1 cellular context compared by ENCODE assay signal in the genomic region with DNA sequence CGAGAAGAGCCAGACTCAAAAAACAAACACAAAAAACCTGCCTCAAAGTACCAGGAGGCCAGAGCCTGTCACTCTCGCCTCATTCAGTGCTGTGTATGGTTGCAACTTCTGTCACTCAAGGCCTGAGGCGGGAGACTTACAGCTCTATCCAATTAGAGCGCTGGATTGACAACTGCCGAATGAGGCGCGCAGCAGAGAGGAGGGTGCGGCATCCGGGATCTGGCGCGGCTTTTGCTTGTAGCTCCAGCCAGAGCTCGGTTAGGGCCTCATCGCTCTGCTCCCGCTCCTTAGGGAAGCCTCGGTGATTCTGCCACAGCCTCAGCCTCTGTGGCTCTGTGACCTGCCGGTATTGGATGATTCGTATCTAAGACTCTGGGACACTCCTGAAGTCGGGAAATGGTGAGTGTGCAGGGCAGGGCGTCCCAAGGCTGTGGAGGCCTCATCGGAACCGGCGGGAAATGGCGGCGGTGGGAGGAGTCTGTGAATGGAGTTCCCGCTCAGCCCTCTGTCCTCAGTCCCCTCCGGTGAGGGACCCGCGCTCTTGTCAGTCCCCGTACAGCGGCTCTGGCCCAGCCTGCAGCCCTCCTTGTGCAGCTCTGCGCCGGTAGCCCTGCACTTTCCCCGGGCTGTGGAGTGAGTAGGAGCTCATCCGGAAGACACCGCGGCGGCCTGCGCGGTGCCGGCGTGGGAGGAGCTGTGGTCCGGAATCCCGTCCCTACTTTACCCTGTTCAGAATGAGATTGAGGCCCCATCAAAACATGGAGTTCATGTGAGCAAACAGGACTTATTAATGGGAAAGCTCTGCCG.
TF ChIP-seq lines count a peak whose summit lies in the region.

A gene (plus strand): TSS at position 227 of the 807 bp plus-strand sequence. CDS start 170 bp downstream, at position 397.

TF ChIP-seq in HEK293, 187 proteins besides CTCF, POLR2A, EP300 and RAD21 (continued from another document and continues in another):
- TF ChIP-seq ZNF701 (tag by site-specific recombination; IDR thresholded peaks at IDR 0.05) (no peak), ZNF350 (tag by site-specific recombination; IDR thresholded peaks at IDR 0.05) (peak; percentile 96), ZNF530 (tag by site-specific recombination; IDR thresholded peaks at IDR 0.05; ENCODE audit: low read depth) (no peak), ZNF404 (tag by site-specific recombination; IDR thresholded peaks at IDR 0.05) (no peak), ZBTB20 (tag by site-specific recombination; IDR thresholded peaks at IDR 0.05) (peak; percentile 42; the same call in 1 of the 2 replicates), ZBTB7A (tag by site-specific recombination; IDR thresholded peaks at IDR 0.05; ENCODE audit: low read depth) (no peak), ZNF175 (tag by site-specific recombination; IDR thresholded peaks at IDR 0.05) (no peak), ZNF768 (tag by site-specific recombination; IDR thresholded peaks at IDR 0.05) (no peak), ZFHX2 (tag by site-specific recombination; conservative IDR thresholded peaks at IDR 0.05) (peak; percentile 59; the same call in 1 of the 2 replicates), SP2 (tag by site-specific recombination; IDR thresholded peaks at IDR 0.05) (peak; percentile 96), ZNF76 (tag by site-specific recombination; IDR thresholded peaks at IDR 0.05; ENCODE audit: borderline replicate concordance, low read depth) (no peak; the same call in 1 of the 2 replicates), GLIS2 (tag by site-specific recombination; IDR thresholded peaks at IDR 0.05) (peak; percentile 34; the same call in 1 of the 2 replicates), ZNF2 (tag by site-specific recombination; IDR thresholded peaks at IDR 0.05) (peak; percentile 69), ZNF157 (tag by site-specific recombination; IDR thresholded peaks at IDR 0.05) (no peak), ZNF169 (tag by site-specific recombination; IDR thresholded peaks at IDR 0.05) (no peak), ZNF132 (tag by site-specific recombination; IDR thresholded peaks at IDR 0.05; ENCODE audit: borderline replicate concordance) (no peak), ZNF514 (tag by site-specific recombination; IDR thresholded peaks at IDR 0.05) (no peak), ZNF600 (tag by site-specific recombination; IDR thresholded peaks at IDR 0.05) (peak; percentile 78; the same call in 1 of the 2 replicates), ZNF549 (tag by site-specific recombination; IDR thresholded peaks at IDR 0.05) (no peak), ZNF121 (tag by site-specific recombination; IDR thresholded peaks at IDR 0.05) (no peak), GFI1B (tag by site-specific recombination; IDR thresholded peaks at IDR 0.05) (no peak), ZNF433 (tag by site-specific recombination; IDR thresholded peaks at IDR 0.05; ENCODE audit: low read depth) (no peak), ZNF211 (tag by site-specific recombination; IDR thresholded peaks at IDR 0.05; ENCODE audit: low read depth) (no peak), YY1 (tag by site-specific recombination; IDR thresholded peaks at IDR 0.05) (peak; percentile 84), KLF16 (tag by site-specific recombination; IDR thresholded peaks at IDR 0.05) (0 out of 2 replicates have a peak, but pooled peaks have one; percentile 41), ZNF184 (tag by site-specific recombination; IDR thresholded peaks at IDR 0.05) (no peak), ZSCAN30 (tag by site-specific recombination; IDR thresholded peaks at IDR 0.05) (peak; percentile 46; the same call in 1 of the 2 replicates), KLF7 (tag by site-specific recombination; IDR thresholded peaks at IDR 0.05; ENCODE audit: borderline replicate concordance) (0 out of 2 replicates have a peak, but pooled peaks have one; percentile 40), ZNF221 (tag by site-specific recombination; IDR thresholded peaks at IDR 0.05; ENCODE audit: borderline replicate concordance) (no peak), ZNF335 (tag by site-specific recombination; conservative IDR thresholded peaks at IDR 0.05) (peak; percentile 78), KLF1 (tag by site-specific recombination; IDR thresholded peaks at IDR 0.05) (no peak), ZNF37A (tag by site-specific recombination; IDR thresholded peaks at IDR 0.05) (no peak)
- TF ChIP-seq, protein P1, sequence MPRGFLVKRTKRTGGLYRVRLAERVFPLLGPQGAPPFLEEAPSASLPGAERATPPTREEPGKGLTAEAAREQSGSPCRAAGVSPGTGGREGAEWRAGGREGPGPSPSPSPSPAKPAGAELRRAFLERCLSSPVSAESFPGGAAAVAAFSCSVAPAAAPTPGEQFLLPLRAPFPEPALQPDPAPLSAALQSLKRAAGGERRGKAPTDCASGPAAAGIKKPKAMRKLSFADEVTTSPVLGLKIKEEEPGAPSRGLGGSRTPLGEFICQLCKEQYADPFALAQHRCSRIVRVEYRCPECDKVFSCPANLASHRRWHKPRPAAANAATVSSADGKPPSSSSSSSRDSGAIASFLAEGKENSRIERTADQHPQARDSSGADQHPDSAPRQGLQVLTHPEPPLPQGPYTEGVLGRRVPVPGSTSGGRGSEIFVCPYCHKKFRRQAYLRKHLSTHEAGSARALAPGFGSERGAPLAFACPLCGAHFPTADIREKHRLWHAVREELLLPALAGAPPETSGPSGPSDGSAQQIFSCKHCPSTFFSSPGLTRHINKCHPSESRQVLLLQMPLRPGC (tag by site-specific recombination; IDR thresholded peaks at IDR 0.05): peak; percentile 21; the same call in 1 of the 2 replicates
- TF ChIP-seq, protein P2, sequence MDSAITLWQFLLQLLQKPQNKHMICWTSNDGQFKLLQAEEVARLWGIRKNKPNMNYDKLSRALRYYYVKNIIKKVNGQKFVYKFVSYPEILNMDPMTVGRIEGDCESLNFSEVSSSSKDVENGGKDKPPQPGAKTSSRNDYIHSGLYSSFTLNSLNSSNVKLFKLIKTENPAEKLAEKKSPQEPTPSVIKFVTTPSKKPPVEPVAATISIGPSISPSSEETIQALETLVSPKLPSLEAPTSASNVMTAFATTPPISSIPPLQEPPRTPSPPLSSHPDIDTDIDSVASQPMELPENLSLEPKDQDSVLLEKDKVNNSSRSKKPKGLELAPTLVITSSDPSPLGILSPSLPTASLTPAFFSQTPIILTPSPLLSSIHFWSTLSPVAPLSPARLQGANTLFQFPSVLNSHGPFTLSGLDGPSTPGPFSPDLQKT (IDR thresholded peaks at IDR 0.05; ENCODE audit: borderline replicate concordance, low read depth, low read length): no peak
- TF ChIP-seq, protein P3, sequence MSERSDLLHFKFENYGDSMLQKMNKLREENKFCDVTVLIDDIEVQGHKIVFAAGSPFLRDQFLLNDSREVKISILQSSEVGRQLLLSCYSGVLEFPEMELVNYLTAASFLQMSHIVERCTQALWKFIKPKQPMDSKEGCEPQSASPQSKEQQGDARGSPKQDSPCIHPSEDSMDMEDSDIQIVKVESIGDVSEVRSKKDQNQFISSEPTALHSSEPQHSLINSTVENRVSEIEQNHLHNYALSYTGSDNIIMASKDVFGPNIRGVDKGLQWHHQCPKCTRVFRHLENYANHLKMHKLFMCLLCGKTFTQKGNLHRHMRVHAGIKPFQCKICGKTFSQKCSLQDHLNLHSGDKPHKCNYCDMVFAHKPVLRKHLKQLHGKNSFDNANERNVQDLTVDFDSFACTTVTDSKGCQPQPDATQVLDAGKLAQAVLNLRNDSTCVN (tag by site-specific recombination; optimal IDR thresholded peaks at IDR 0.05): peak; percentile 50
- TF ChIP-seq, protein P4, sequence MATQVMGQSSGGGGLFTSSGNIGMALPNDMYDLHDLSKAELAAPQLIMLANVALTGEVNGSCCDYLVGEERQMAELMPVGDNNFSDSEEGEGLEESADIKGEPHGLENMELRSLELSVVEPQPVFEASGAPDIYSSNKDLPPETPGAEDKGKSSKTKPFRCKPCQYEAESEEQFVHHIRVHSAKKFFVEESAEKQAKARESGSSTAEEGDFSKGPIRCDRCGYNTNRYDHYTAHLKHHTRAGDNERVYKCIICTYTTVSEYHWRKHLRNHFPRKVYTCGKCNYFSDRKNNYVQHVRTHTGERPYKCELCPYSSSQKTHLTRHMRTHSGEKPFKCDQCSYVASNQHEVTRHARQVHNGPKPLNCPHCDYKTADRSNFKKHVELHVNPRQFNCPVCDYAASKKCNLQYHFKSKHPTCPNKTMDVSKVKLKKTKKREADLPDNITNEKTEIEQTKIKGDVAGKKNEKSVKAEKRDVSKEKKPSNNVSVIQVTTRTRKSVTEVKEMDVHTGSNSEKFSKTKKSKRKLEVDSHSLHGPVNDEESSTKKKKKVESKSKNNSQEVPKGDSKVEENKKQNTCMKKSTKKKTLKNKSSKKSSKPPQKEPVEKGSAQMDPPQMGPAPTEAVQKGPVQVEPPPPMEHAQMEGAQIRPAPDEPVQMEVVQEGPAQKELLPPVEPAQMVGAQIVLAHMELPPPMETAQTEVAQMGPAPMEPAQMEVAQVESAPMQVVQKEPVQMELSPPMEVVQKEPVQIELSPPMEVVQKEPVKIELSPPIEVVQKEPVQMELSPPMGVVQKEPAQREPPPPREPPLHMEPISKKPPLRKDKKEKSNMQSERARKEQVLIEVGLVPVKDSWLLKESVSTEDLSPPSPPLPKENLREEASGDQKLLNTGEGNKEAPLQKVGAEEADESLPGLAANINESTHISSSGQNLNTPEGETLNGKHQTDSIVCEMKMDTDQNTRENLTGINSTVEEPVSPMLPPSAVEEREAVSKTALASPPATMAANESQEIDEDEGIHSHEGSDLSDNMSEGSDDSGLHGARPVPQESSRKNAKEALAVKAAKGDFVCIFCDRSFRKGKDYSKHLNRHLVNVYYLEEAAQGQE (tag by site-specific recombination; IDR thresholded peaks at IDR 0.05): no peak
- TF ChIP-seq, protein P5, sequence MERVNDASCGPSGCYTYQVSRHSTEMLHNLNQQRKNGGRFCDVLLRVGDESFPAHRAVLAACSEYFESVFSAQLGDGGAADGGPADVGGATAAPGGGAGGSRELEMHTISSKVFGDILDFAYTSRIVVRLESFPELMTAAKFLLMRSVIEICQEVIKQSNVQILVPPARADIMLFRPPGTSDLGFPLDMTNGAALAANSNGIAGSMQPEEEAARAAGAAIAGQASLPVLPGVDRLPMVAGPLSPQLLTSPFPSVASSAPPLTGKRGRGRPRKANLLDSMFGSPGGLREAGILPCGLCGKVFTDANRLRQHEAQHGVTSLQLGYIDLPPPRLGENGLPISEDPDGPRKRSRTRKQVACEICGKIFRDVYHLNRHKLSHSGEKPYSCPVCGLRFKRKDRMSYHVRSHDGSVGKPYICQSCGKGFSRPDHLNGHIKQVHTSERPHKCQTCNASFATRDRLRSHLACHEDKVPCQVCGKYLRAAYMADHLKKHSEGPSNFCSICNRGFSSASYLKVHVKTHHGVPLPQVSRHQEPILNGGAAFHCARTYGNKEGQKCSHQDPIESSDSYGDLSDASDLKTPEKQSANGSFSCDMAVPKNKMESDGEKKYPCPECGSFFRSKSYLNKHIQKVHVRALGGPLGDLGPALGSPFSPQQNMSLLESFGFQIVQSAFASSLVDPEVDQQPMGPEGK (tag by site-specific recombination; IDR thresholded peaks at IDR 0.05): 0 out of 2 replicates have a peak, but pooled peaks have one; percentile 9
- TF ChIP-seq, protein P6, sequence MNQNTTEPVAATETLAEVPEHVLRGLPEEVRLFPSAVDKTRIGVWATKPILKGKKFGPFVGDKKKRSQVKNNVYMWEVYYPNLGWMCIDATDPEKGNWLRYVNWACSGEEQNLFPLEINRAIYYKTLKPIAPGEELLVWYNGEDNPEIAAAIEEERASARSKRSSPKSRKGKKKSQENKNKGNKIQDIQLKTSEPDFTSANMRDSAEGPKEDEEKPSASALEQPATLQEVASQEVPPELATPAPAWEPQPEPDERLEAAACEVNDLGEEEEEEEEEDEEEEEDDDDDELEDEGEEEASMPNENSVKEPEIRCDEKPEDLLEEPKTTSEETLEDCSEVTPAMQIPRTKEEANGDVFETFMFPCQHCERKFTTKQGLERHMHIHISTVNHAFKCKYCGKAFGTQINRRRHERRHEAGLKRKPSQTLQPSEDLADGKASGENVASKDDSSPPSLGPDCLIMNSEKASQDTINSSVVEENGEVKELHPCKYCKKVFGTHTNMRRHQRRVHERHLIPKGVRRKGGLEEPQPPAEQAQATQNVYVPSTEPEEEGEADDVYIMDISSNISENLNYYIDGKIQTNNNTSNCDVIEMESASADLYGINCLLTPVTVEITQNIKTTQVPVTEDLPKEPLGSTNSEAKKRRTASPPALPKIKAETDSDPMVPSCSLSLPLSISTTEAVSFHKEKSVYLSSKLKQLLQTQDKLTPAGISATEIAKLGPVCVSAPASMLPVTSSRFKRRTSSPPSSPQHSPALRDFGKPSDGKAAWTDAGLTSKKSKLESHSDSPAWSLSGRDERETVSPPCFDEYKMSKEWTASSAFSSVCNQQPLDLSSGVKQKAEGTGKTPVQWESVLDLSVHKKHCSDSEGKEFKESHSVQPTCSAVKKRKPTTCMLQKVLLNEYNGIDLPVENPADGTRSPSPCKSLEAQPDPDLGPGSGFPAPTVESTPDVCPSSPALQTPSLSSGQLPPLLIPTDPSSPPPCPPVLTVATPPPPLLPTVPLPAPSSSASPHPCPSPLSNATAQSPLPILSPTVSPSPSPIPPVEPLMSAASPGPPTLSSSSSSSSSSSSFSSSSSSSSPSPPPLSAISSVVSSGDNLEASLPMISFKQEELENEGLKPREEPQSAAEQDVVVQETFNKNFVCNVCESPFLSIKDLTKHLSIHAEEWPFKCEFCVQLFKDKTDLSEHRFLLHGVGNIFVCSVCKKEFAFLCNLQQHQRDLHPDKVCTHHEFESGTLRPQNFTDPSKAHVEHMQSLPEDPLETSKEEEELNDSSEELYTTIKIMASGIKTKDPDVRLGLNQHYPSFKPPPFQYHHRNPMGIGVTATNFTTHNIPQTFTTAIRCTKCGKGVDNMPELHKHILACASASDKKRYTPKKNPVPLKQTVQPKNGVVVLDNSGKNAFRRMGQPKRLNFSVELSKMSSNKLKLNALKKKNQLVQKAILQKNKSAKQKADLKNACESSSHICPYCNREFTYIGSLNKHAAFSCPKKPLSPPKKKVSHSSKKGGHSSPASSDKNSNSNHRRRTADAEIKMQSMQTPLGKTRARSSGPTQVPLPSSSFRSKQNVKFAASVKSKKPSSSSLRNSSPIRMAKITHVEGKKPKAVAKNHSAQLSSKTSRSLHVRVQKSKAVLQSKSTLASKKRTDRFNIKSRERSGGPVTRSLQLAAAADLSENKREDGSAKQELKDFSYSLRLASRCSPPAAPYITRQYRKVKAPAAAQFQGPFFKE (tag by site-specific recombination; IDR thresholded peaks at IDR 0.05; ENCODE audit: borderline replicate concordance): no peak
- TF ChIP-seq, protein P7, sequence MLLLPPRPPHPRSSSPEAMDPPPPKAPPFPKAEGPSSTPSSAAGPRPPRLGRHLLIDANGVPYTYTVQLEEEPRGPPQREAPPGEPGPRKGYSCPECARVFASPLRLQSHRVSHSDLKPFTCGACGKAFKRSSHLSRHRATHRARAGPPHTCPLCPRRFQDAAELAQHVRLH (tag by site-specific recombination; IDR thresholded peaks at IDR 0.05): no peak; the same call in 1 of the 2 replicates
- TF ChIP-seq, protein P8, sequence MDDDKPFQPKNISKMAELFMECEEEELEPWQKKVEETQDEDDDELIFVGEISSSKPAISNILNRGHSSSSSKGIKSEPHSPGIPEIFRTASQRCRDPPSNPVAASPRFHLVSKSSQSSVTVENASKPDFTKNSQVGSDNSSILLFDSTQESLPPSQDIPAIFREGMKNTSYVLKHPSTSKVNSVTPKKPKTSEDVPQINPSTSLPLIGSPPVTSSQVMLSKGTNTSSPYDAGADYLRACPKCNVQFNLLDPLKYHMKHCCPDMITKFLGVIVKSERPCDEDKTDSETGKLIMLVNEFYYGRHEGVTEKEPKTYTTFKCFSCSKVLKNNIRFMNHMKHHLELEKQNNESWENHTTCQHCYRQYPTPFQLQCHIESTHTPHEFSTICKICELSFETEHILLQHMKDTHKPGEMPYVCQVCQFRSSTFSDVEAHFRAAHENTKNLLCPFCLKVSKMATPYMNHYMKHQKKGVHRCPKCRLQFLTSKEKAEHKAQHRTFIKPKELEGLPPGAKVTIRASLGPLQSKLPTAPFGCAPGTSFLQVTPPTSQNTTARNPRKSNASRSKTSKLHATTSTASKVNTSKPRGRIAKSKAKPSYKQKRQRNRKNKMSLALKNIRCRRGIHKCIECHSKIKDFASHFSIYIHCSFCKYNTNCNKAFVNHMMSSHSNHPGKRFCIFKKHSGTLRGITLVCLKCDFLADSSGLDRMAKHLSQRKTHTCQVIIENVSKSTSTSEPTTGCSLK (tag by site-specific recombination; IDR thresholded peaks at IDR 0.05): no peak
